ENCODE assay signal across 26 cellular contexts in genomic region chr3:66795365-66795764, GRCh38.
A peak's percentile ranks its signal among the peaks of the same experiment; 100 is the strongest.
DNase-seq lines count a peak whose midpoint lies in the region; ATAC-seq, FAIRE-seq and TF ChIP-seq lines count a peak whose summit lies in the region.
"Had no signal": no experiment of that assay in that cellular context is flagged by ENCODE, and none has a peak within 500 bp of the region (broad histone marks: within the 10 kb centered on the region; RNA-seq: fewer than 3 reads in every experiment).

No MANE protein-coding gene starts in this region.

- H3K9me3 ChIP-seq in breast epithelium (no peaks in the 10 kb centered on the region), astrocyte (ENCODE audit: insufficient read depth, low read depth, low read length) (no peaks in the 10 kb centered on the region), transverse colon (no peaks in the 10 kb centered on the region)
- H3K9me3 ChIP-seq: ascending aorta had no signal

- no peaks in the 10 kb centered on the region for H4K20me1 ChIP-seq in astrocyte (ENCODE audit: insufficient read depth, low read length)

- H2AFZ ChIP-seq in astrocyte (ENCODE audit: low read depth, low read length), result no peak overlapping the region

- H3K4me3 ChIP-seq in breast epithelium (no peak overlapping the region), astrocyte (ENCODE audit: insufficient read depth, low read depth, low read length) (no peak overlapping the region), fibroblast of villous mesenchyme (ENCODE audit: low read depth, low read length) (no peak overlapping the region), transverse colon (no peak overlapping the region)
- H3K4me3 ChIP-seq: ascending aorta, lung, SK-N-MC had no signal

- H3K27me3 Mint-ChIP-seq in MCF 10A (ENCODE audit: insufficient read depth, unreplicated experiment), result no peaks in the 10 kb centered on the region
- H3K27me3 Mint-ChIP-seq in astrocyte (ENCODE audit: low read depth, unreplicated experiment), result peaks cover 3% of the 10 kb centered on the region

- POLR2A ChIA-PET in MCF 10A (lab: Yijun Ruan, JAX), result interaction anchor here (0.6 kb wide), 1 partner anchor 365 kb away, joined by 3 read pairs; no protein-coding TSS in a partner anchor

- FAIRE-seq in astrocyte (lab: Jason Lieb, UNC), result no peak
- FAIRE-seq: colon, GM12892, GM19239, HTR-8/SVneo, urothelium cell line had no signal

- no peaks in the 10 kb centered on the region for H3K4me1 Mint-ChIP-seq in MCF 10A (ENCODE audit: insufficient read depth, unreplicated experiment)
- peaks cover 3% of the 10 kb centered on the region for H3K4me1 Mint-ChIP-seq in astrocyte (ENCODE audit: low read depth, unreplicated experiment)
- H3K4me1 Mint-ChIP-seq: activated CD4-positive, alpha-beta memory T cell treated with anti-CD3 and anti-CD28 coated beads, Interleukin-2, amount 10 ng/mL, durations not matched to agents 7 days and 5 days; CD4-positive, CD25-positive, alpha-beta regulatory T cell had no signal

- intact Hi-C loops in MCF 10A (cut with micrococcal nuclease) (no loop called here), breast epithelium (cut with DNase I; ENCODE audit: low total_unique reads) (loop anchor here (10.0 kb wide), 1 partner anchor 391 kb away; no protein-coding TSS in a partner anchor), transverse colon (cut with DNase I; ENCODE audit: low total_unique reads) (no loop called here), Right ventricle myocardium superior (cut with DNase I) (no loop called here)

- WGBS in transverse colon (ENCODE audit: low coverage in 1 of 2), 2 donors, result 59 to 83% methylated on average over 1 to 4 of the region's 4 CpGs

- H3K9ac ChIP-seq in astrocyte (ENCODE audit: low read length), result no peak overlapping the region

- H3K4me1 ChIP-seq in breast epithelium (no peaks in the 10 kb centered on the region), astrocyte (ENCODE audit: insufficient read depth, low read length) (peaks cover 8% of the 10 kb centered on the region), transverse colon (no peaks in the 10 kb centered on the region)
- H3K4me1 ChIP-seq: ascending aorta had no signal

- BruUV-seq in MCF 10A (replicated peaks; lab: Mats Ljungman, UMichigan), result no TSS peak

- H3K27ac Mint-ChIP-seq in MCF 10A (ENCODE audit: low read depth, unreplicated experiment), result no peak overlapping the region
- no peak overlapping the region for H3K27ac Mint-ChIP-seq in astrocyte (ENCODE audit: unreplicated experiment)
- H3K27ac Mint-ChIP-seq: activated CD4-positive, alpha-beta memory T cell treated with anti-CD3 and anti-CD28 coated beads, Interleukin-2, amount 10 ng/mL, durations not matched to agents 7 days and 5 days; activated naive CD4-positive, alpha-beta T cell treated with anti-CD3 and anti-CD28 coated beads for 36 hours; CD4-positive, CD25-positive, alpha-beta regulatory T cell; WTC11 had no signal

- H3K4me3 Mint-ChIP-seq in MCF 10A (ENCODE audit: unreplicated experiment) (no peak overlapping the region), astrocyte (ENCODE audit: unreplicated experiment) (no peak overlapping the region)
- H3K4me3 Mint-ChIP-seq: activated CD4-positive, alpha-beta memory T cell treated with anti-CD3 and anti-CD28 coated beads, Interleukin-2, amount 10 ng/mL, durations not matched to agents 7 days and 5 days; activated naive CD4-positive, alpha-beta T cell treated with anti-CD3 and anti-CD28 coated beads for 36 hours; CD4-positive, CD25-positive, alpha-beta regulatory T cell; WTC11 had no signal

- H3K36me3 ChIP-seq in breast epithelium (no peaks in the 10 kb centered on the region), astrocyte (ENCODE audit: insufficient read depth, low read length) (no peaks in the 10 kb centered on the region), transverse colon (no peaks in the 10 kb centered on the region)
- H3K36me3 ChIP-seq: ascending aorta had no signal

- H3K9me3 Mint-ChIP-seq in MCF 10A (ENCODE audit: unreplicated experiment), result no peaks in the 10 kb centered on the region
- H3K9me3 Mint-ChIP-seq in astrocyte (ENCODE audit: unreplicated experiment), result no peaks in the 10 kb centered on the region
- H3K9me3 Mint-ChIP-seq: activated CD4-positive, alpha-beta memory T cell treated with anti-CD3 and anti-CD28 coated beads, Interleukin-2, amount 10 ng/mL, durations not matched to agents 7 days and 5 days had no signal

- H3K4me2 ChIP-seq in astrocyte (ENCODE audit: low read length), result peak overlapping the region; percentile 6

- H3K27me3 ChIP-seq in breast epithelium (no peaks in the 10 kb centered on the region), astrocyte (ENCODE audit: insufficient read depth, low read length) (peaks cover 2% of the 10 kb centered on the region), transverse colon (peaks cover 7% of the 10 kb centered on the region)
- H3K27me3 ChIP-seq: ascending aorta had no signal

- no peak overlapping the region for H3K27ac ChIP-seq in breast epithelium
- H3K27ac ChIP-seq in astrocyte (ENCODE audit: low read depth, low read length), result no peak overlapping the region
- no peak overlapping the region for H3K27ac ChIP-seq in transverse colon
- H3K27ac ChIP-seq: ascending aorta, SK-N-MC had no signal

- TF ChIP-seq POLR2A in breast epithelium (IDR thresholded peaks at IDR 0.05) (no peak), transverse colon (IDR thresholded peaks at IDR 0.05) (no peak)

- CTCF ChIA-PET in MCF 10A (lab: Yijun Ruan, JAX), result interaction anchor here (0.6 to 2.3 kb wide), 3 partner anchors 21 to 388 kb away, joined by 5 to 9 read pairs (median 5); no protein-coding TSS in a partner anchor

- no peaks in the 10 kb centered on the region for H3K79me2 ChIP-seq in astrocyte (ENCODE audit: insufficient read depth, low read length)

- DNase-seq in MCF 10A (ENCODE audit: unreplicated experiment), result peak; percentile 11
- no peak for DNase-seq in breast epithelium (ENCODE audit: low spot score in 2 of 2)
- DNase-seq in astrocyte (ENCODE audit: low read depth), result no peak
- DNase-seq in fibroblast of villous mesenchyme (ENCODE audit: low read depth), result peak; percentile 38
- DNase-seq in transverse colon, result no peak
- DNase-seq in central memory CD4-positive, alpha-beta T cell, result no peak
- no peak for DNase-seq in Right ventricle myocardium superior
- DNase-seq: 8988T; activated CD4-positive, alpha-beta memory T cell treated with anti-CD3 and anti-CD28 coated beads, Interleukin-2, amount 10 ng/mL, durations not matched to agents 7 days and 5 days; activated naive CD4-positive, alpha-beta T cell treated with anti-CD3 and anti-CD28 coated beads for 36 hours; activated T-cell treated with anti-CD3 and anti-CD28 coated beads, Interleukin-2, amount 50 U/mL, for 1 hour; CD4-positive, CD25-positive, alpha-beta regulatory T cell; DMS153; foreskin melanocyte; NCI-H1048; NCI-H510A treated with DMSO at 0.1 percent for 48 hours had no signal

- H3K36me3 Mint-ChIP-seq in MCF 10A (ENCODE audit: insufficient read depth, unreplicated experiment) (no peaks in the 10 kb centered on the region), astrocyte (ENCODE audit: low read depth, unreplicated experiment) (no peaks in the 10 kb centered on the region)
- H3K36me3 Mint-ChIP-seq: CD4-positive, CD25-positive, alpha-beta regulatory T cell had no signal

- no peak for ATAC-seq in GM21528 (IDR thresholded peaks at IDR 0.05; ENCODE audit: low FRiP score, unreplicated experiment)
- ATAC-seq in Right ventricle myocardium superior (ENCODE audit: poor library complexity), result no peak
- ATAC-seq: WTC11 had no signal

- TF ChIP-seq CTCF in MCF 10A (IDR thresholded peaks at IDR 0.05; ENCODE audit: unreplicated experiment) (no peak), breast epithelium (IDR thresholded peaks at IDR 0.05) (no peak), astrocyte (IDR thresholded peaks at IDR 0.05; ENCODE audit: insufficient read depth, low read depth, low read length) (no peak), fibroblast of villous mesenchyme (IDR thresholded peaks at IDR 0.05; ENCODE audit: insufficient read depth, low read depth, low read length) (no peak), transverse colon (IDR thresholded peaks at IDR 0.05) (no peak)

- in situ Hi-C loops in transverse colon (cut with MboI; ENCODE audit: low pct_ligation_motif_present in 1 of 4, low pct_unique_long_range_greater_than_20kb in 1 of 4, low sequenced_read_pairs in 3 of 4), result no loop called here

- no peak for TF ChIP-seq EP300 in transverse colon (IDR thresholded peaks at IDR 0.05; ENCODE audit: low read depth)

Comparison
In these comparisons a context has a peak if more than half of its experiments do, and no peak if none do; other contexts are left out.
1. DNase-seq: peak in MCF 10A (single experiment) and fibroblast of villous mesenchyme (single experiment); none in breast epithelium (0 of 2), astrocyte (single experiment), transverse colon (single experiment), central memory CD4-positive, alpha-beta T cell (single experiment) and Right ventricle myocardium superior (single experiment).